Comparison of ENCODE assay signal across 20 cellular contexts in the genomic region with DNA sequence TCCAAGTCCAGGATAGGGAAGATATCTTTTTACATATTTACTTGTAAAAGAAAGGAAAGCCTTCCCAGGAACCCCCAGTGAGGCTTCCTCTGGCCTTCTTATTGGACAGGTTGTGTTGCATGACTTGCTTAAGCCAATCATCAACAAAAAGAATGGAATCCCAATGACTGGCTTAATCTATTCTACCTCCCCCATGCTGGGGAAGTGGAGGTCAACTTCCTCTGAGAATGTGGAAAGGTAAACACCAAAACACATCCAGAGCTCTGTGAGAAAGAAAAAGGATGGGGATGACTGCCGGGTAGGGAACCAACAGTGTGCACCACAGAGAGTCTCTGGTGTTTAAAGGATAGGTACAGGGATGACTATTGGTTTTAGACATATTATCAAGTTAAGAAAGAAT. TPM values are rescaled to one million over a fixed set of nuclear protein-coding genes. Genes with fewer than 3 reads are reported as not detected.
A peak's percentile ranks its signal among the peaks of the same experiment; 100 is the strongest.
DNase-seq lines count a peak whose midpoint lies in the region; ATAC-seq lines count a peak whose summit lies in the region.
"Had no signal": no experiment of that assay in that cellular context is flagged by ENCODE, and none has a peak within 500 bp of the region (broad histone marks: within the 10 kb centered on the region; RNA-seq: fewer than 3 reads in every experiment).

No MANE protein-coding gene starts in this region.

- peak overlapping the region; percentile 57 for H3K27ac Mint-ChIP-seq in activated naive CD4-positive, alpha-beta T cell treated with anti-CD3 and anti-CD28 coated beads, Interleukin-2, amount 50 U/mL, for 24 hours
- H3K27ac Mint-ChIP-seq in central memory CD8-positive, alpha-beta T cell (ENCODE audit: low read depth), result peak overlapping the region; percentile 41
- H3K27ac Mint-ChIP-seq: IgD-negative memory B cell had no signal

- H3K9ac ChIP-seq in mesendoderm (ENCODE audit: low read length), result no peak overlapping the region

- no peak overlapping the region for H2BK15ac ChIP-seq in mesendoderm (replicated peaks; ENCODE audit: low read depth)

- no peak overlapping the region for H2AK5ac ChIP-seq in mesendoderm (ENCODE audit: low read length)

- no peak overlapping the region for H3K4me3 ChIP-seq in mesendoderm (ENCODE audit: low read length)
- H3K4me3 ChIP-seq: A549, HAP-1 had no signal

- no peak overlapping the region for H2BK5ac ChIP-seq in mesendoderm (ENCODE audit: low read length)

- H3K4ac ChIP-seq in mesendoderm (ENCODE audit: low read depth, low read length), result no peak overlapping the region

- no peaks in the 10 kb centered on the region for H3K9me3 Mint-ChIP-seq in activated naive CD4-positive, alpha-beta T cell treated with anti-CD3 and anti-CD28 coated beads, Interleukin-2, amount 50 U/mL, for 24 hours
- no peaks in the 10 kb centered on the region for H3K9me3 Mint-ChIP-seq in central memory CD8-positive, alpha-beta T cell
- H3K9me3 Mint-ChIP-seq: CD4-positive, alpha-beta memory T cell; IgD-negative memory B cell had no signal

- no peaks in the 10 kb centered on the region for H3K27me3 ChIP-seq in mesendoderm (ENCODE audit: insufficient read depth, low read length, poor library complexity)

- H3K56ac ChIP-seq in mesendoderm (ENCODE audit: low read length), result no peak overlapping the region

- DNase-seq in activated naive CD4-positive, alpha-beta T cell treated with Interleukin-2 at 50 U/mL for 16 hours, result no peak
- DNase-seq in NCI-H226 (peak; percentile 15), mesendoderm (peak; percentile 85), EL (no peak), hypothalamus (lab: John Stamatoyannopoulos, UW) (no peak)
- DNase-seq in central memory CD8-positive, alpha-beta T cell (ENCODE audit: low spot score in 2 of 2), result no peak
- DNase-seq: AML-193; CD4-positive, alpha-beta memory T cell; DMS153; DMS79; GF-D8 had no signal

- no peaks in the 10 kb centered on the region for H3K36me3 Mint-ChIP-seq in activated naive CD4-positive, alpha-beta T cell treated with anti-CD3 and anti-CD28 coated beads, Interleukin-2, amount 50 U/mL, for 24 hours
- H3K36me3 Mint-ChIP-seq in central memory CD8-positive, alpha-beta T cell (ENCODE audit: insufficient read depth), result peaks cover 5% of the 10 kb centered on the region
- H3K36me3 Mint-ChIP-seq: IgD-negative memory B cell had no signal

- no peak overlapping the region for H3K23ac ChIP-seq in mesendoderm (ENCODE audit: low read length)

- no peak overlapping the region for H3K4me3 Mint-ChIP-seq in activated naive CD4-positive, alpha-beta T cell treated with anti-CD3 and anti-CD28 coated beads, Interleukin-2, amount 50 U/mL, for 24 hours
- H3K4me3 Mint-ChIP-seq in central memory CD8-positive, alpha-beta T cell, result no peak overlapping the region
- H3K4me3 Mint-ChIP-seq: CD4-positive, alpha-beta memory T cell; IgD-negative memory B cell had no signal

- no peak overlapping the region for H3K27ac ChIP-seq in mesendoderm (ENCODE audit: low read depth, low read length)
- H3K27ac ChIP-seq: 22Rv1, A549, C4-2B, HL-60 had no signal

- H4K5ac ChIP-seq in mesendoderm (ENCODE audit: low read length), result no peak overlapping the region

- H3K4me1 Mint-ChIP-seq in activated naive CD4-positive, alpha-beta T cell treated with anti-CD3 and anti-CD28 coated beads, Interleukin-2, amount 50 U/mL, for 24 hours, result peaks cover 57% of the 10 kb centered on the region
- H3K4me1 Mint-ChIP-seq in central memory CD8-positive, alpha-beta T cell, result peaks cover 49% of the 10 kb centered on the region

- no peak for ATAC-seq in central memory CD8-positive, alpha-beta T cell (replicated peaks; ENCODE audit: extremely low read depth, poor library complexity, severe bottlenecking)
- no peak for ATAC-seq in HG03521 (IDR thresholded peaks at IDR 0.05; ENCODE audit: unreplicated experiment)
- ATAC-seq: A549, HepG2 had no signal

- H3K4me1 ChIP-seq in mesendoderm (ENCODE audit: control insufficient read depth, low read depth, low read length), result no peaks in the 10 kb centered on the region
- H3K4me1 ChIP-seq: A549, HAP-1 had no signal

- no peaks in the 10 kb centered on the region for H3K36me3 ChIP-seq in mesendoderm (ENCODE audit: control insufficient read depth, insufficient read depth, low read length)
- H3K36me3 ChIP-seq: HAP-1 had no signal

- no peaks in the 10 kb centered on the region for H3K27me3 Mint-ChIP-seq in activated naive CD4-positive, alpha-beta T cell treated with anti-CD3 and anti-CD28 coated beads, Interleukin-2, amount 50 U/mL, for 24 hours
- H3K27me3 Mint-ChIP-seq in central memory CD8-positive, alpha-beta T cell, result no peaks in the 10 kb centered on the region
- H3K27me3 Mint-ChIP-seq: CD4-positive, alpha-beta memory T cell had no signal

- H4K8ac ChIP-seq in mesendoderm (ENCODE audit: low read depth, low read length), result no peak overlapping the region

- no CpG with 5 or more reads among the region's 1 CpG for WGBS in mesendoderm (ENCODE audit: extremely low coverage, insufficient coverage, low lambda C conversion rate)

- H3K79me1 ChIP-seq in mesendoderm (ENCODE audit: low read length), result no peaks in the 10 kb centered on the region

- no peak overlapping the region for H2BK120ac ChIP-seq in mesendoderm (ENCODE audit: low read depth, low read length)

- H3K4me2 ChIP-seq in mesendoderm (ENCODE audit: low read length), result no peak overlapping the region
- H3K4me2 ChIP-seq: A549 had no signal

- peaks cover 3% of the 10 kb centered on the region for H3K79me2 ChIP-seq in mesendoderm (ENCODE audit: control insufficient read depth, insufficient read depth, low read length)

- no peak overlapping the region for H3K18ac ChIP-seq in mesendoderm (ENCODE audit: low read length)

RNA-seq across cellular contexts. Expression of gene TNIK, which starts 25.1 kb away (rescaled TPM):
- 32.3 TPM for polyA plus RNA-seq in mesendoderm (2013, experiment 1 of 2)
- 33.3 TPM for polyA plus RNA-seq in mesendoderm (2013, experiment 2 of 2)

Comparison
In these comparisons a context has a peak if more than half of its experiments do, and no peak if none do; other contexts are left out.
1. DNase-seq: peak in NCI-H226 (single experiment) and mesendoderm (single experiment); none in activated naive CD4-positive, alpha-beta T cell treated with Interleukin-2 at 50 U/mL for 16 hours (single experiment), central memory CD8-positive, alpha-beta T cell (0 of 2), EL (single experiment) and hypothalamus (0 of 51).